In the genomic region with DNA sequence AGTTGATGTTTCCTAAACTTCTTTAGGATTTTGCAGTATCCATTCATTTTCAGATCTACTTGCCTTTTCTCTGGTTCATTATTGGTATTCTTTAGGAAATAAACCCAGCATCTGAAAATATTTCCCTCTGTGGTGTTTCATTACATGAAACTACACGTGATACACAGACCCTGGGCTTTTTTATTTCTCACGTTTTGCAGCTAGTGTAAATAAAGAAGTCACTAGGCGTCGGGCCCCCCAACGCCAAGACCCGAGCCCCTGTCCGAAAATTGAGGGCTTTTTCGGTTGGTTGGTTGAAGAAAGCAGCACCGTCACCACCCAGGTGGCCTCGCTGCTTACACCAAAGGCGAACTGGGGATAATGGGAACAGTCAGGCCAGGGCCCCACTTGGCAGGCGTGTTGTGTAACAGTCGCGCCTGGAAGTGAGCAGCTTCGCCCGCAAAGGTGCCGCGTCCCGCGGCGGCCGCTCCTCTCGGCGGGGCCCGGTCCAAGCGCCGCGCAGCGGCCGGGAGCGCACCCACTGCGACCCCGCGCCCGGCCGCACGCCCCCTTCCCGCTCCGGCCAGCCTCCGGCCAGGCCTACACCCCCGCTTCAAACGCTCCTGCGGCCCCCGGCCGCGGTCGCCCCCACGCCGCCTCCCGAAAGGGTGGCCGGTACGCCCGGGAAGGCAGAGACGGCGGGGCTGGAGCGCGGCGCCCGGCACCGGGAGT, we compare ENCODE assay signal across 1 cellular context.
TF ChIP-seq lines count a peak whose summit lies in the region.

No MANE protein-coding gene starts in this region.

TF ChIP-seq in K562, 482 proteins besides CTCF, POLR2A, EP300 and RAD21 (continues in another document):
- TF ChIP-seq GATAD2A (IDR thresholded peaks at IDR 0.05) (no peak), SAP30 (IDR thresholded peaks at IDR 0.05; ENCODE audit: borderline replicate concordance, insufficient read depth, low read depth, low read length, poor library complexity, severe bottlenecking) (no peak), RBBP5 (IDR thresholded peaks at IDR 0.05; ENCODE audit: borderline replicate concordance, insufficient read depth, low read length, poor library complexity, severe bottlenecking) (peak; percentile 67), YBX1 (IDR thresholded peaks at IDR 0.05) (no peak), DLX4 (CRISPR knock-in tag; IDR thresholded peaks at IDR 0.05) (no peak), TAF9B (IDR thresholded peaks at IDR 0.05; ENCODE audit: partially characterized antibody) (no peak), ATF7 (IDR thresholded peaks at IDR 0.05) (no peak), TOE1 (IDR thresholded peaks at IDR 0.05; ENCODE audit: borderline replicate concordance) (no peak), TOE1 (CRISPR knock-in tag; IDR thresholded peaks at IDR 0.05; ENCODE audit: borderline replicate concordance, low read depth) (no peak), JUND (IDR thresholded peaks at IDR 0.05; ENCODE audit: borderline replicate concordance, low read depth, low read length) (no peak), JUND (tag; IDR thresholded peaks at IDR 0.05; ENCODE audit: borderline replicate concordance, low read depth, low read length) (no peak), MTA2 (IDR thresholded peaks at IDR 0.05; ENCODE audit: low read depth) (no peak), RBM14 (IDR thresholded peaks at IDR 0.05; ENCODE audit: borderline replicate concordance, insufficient read depth, low read depth, low read length) (no peak), KDM5B (IDR thresholded peaks at IDR 0.05; ENCODE audit: insufficient replicate concordance, low read depth, low read length) (peak; percentile 44), PHF8 (IDR thresholded peaks at IDR 0.05; ENCODE audit: borderline replicate concordance, low read length) (peak; percentile 50; the same call in 1 of the 2 replicates), ZNF778 (CRISPR knock-in tag; IDR thresholded peaks at IDR 0.05) (no peak), ZNF655 (CRISPR knock-in tag; IDR thresholded peaks at IDR 0.05) (no peak), TARDBP (IDR thresholded peaks at IDR 0.05) (no peak), RFX1 (IDR thresholded peaks at IDR 0.05) (no peak), SIRT6 (IDR thresholded peaks at IDR 0.05; ENCODE audit: low read depth, low read length) (no peak), ZNF561 (CRISPR knock-in tag; conservative IDR thresholded peaks at IDR 0.05) (no peak), CTBP1 (IDR thresholded peaks at IDR 0.05; ENCODE audit: borderline replicate concordance) (peak; percentile 60; the same call in 1 of the 2 replicates), SIN3B (IDR thresholded peaks at IDR 0.05; ENCODE audit: low read depth) (peak; percentile 38; the same call in 1 of the 2 replicates), NFRKB (IDR thresholded peaks at IDR 0.05; ENCODE audit: low read depth) (peak; percentile 29; the same call in 1 of the 2 replicates), POLR2AphosphoS2 (IDR thresholded peaks at IDR 0.05; ENCODE audit: low read length) (no peak), DNMT1 (IDR thresholded peaks at IDR 0.05) (no peak), FOXK2 (conservative IDR thresholded peaks at IDR 0.05 in 1 of 2, IDR thresholded peaks at IDR 0.05 in 1 of 2; ENCODE audit: low read depth in 2 of 2) (0 out of 4 replicates have a peak, but pooled peaks of 1 of the 2 experiments have one; percentile 16), CBX3 (IDR thresholded peaks at IDR 0.05; ENCODE audit: borderline replicate concordance in 1 of 2, low read length in 2 of 2) (no peak), POLR2G (IDR thresholded peaks at IDR 0.05; ENCODE audit: low read depth, low read length) (peak; percentile 84), HMG20A (CRISPR knock-in tag; conservative IDR thresholded peaks at IDR 0.05) (no peak), CHD1 (IDR thresholded peaks at IDR 0.05; ENCODE audit: low read length) (peak; percentile 72), TAF1 (IDR thresholded peaks at IDR 0.05; ENCODE audit: control insufficient read depth, extremely low read depth, insufficient read depth, low read length, severe bottlenecking) (peak; percentile 54), PURB (CRISPR knock-in tag; IDR thresholded peaks at IDR 0.05; ENCODE audit: low read depth) (no peak), SMARCE1 (IDR thresholded peaks at IDR 0.05) (no peak), RREB1 (CRISPR knock-in tag; IDR thresholded peaks at IDR 0.05) (no peak), GTF2E2 (tag; IDR thresholded peaks at IDR 0.05) (peak; percentile 63), ZNF436 (CRISPR knock-in tag; IDR thresholded peaks at IDR 0.05) (no peak), SMAD4 (CRISPR knock-in tag; conservative IDR thresholded peaks at IDR 0.05) (0 out of 2 replicates have a peak, but pooled peaks have one; percentile 24), NFE2 (IDR thresholded peaks at IDR 0.05; ENCODE audit: low read depth) (no peak), NFATC3 (IDR thresholded peaks at IDR 0.05) (no peak), PCBP1 (IDR thresholded peaks at IDR 0.05; ENCODE audit: low read depth, low read length, poor library complexity, severe bottlenecking) (peak; percentile 24), ZNF316 (IDR thresholded peaks at IDR 0.05) (no peak), ZFX (CRISPR knock-in tag; IDR thresholded peaks at IDR 0.05) (peak; percentile 69), CEBPB (tag; IDR thresholded peaks at IDR 0.05) (peak; percentile 17; the same call in 1 of the 2 replicates), MTA1 (IDR thresholded peaks at IDR 0.05; ENCODE audit: borderline replicate concordance) (no peak)
- TF ChIP-seq, protein P1, sequence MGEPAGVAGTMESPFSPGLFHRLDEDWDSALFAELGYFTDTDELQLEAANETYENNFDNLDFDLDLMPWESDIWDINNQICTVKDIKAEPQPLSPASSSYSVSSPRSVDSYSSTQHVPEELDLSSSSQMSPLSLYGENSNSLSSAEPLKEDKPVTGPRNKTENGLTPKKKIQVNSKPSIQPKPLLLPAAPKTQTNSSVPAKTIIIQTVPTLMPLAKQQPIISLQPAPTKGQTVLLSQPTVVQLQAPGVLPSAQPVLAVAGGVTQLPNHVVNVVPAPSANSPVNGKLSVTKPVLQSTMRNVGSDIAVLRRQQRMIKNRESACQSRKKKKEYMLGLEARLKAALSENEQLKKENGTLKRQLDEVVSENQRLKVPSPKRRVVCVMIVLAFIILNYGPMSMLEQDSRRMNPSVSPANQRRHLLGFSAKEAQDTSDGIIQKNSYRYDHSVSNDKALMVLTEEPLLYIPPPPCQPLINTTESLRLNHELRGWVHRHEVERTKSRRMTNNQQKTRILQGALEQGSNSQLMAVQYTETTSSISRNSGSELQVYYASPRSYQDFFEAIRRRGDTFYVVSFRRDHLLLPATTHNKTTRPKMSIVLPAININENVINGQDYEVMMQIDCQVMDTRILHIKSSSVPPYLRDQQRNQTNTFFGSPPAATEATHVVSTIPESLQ (CRISPR knock-in tag; IDR thresholded peaks at IDR 0.05) = no peak
- TF ChIP-seq, protein P2, sequence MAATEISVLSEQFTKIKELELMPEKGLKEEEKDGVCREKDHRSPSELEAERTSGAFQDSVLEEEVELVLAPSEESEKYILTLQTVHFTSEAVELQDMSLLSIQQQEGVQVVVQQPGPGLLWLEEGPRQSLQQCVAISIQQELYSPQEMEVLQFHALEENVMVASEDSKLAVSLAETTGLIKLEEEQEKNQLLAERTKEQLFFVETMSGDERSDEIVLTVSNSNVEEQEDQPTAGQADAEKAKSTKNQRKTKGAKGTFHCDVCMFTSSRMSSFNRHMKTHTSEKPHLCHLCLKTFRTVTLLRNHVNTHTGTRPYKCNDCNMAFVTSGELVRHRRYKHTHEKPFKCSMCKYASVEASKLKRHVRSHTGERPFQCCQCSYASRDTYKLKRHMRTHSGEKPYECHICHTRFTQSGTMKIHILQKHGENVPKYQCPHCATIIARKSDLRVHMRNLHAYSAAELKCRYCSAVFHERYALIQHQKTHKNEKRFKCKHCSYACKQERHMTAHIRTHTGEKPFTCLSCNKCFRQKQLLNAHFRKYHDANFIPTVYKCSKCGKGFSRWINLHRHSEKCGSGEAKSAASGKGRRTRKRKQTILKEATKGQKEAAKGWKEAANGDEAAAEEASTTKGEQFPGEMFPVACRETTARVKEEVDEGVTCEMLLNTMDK (IDR thresholded peaks at IDR 0.05; ENCODE audit: borderline replicate concordance, insufficient read depth, low read depth, low read length, poor library complexity, severe bottlenecking) = peak; percentile 12
- TF ChIP-seq, protein P3, sequence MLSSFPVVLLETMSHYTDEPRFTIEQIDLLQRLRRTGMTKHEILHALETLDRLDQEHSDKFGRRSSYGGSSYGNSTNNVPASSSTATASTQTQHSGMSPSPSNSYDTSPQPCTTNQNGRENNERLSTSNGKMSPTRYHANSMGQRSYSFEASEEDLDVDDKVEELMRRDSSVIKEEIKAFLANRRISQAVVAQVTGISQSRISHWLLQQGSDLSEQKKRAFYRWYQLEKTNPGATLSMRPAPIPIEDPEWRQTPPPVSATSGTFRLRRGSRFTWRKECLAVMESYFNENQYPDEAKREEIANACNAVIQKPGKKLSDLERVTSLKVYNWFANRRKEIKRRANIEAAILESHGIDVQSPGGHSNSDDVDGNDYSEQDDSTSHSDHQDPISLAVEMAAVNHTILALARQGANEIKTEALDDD (IDR thresholded peaks at IDR 0.05) = no peak
- TF ChIP-seq, protein P4, sequence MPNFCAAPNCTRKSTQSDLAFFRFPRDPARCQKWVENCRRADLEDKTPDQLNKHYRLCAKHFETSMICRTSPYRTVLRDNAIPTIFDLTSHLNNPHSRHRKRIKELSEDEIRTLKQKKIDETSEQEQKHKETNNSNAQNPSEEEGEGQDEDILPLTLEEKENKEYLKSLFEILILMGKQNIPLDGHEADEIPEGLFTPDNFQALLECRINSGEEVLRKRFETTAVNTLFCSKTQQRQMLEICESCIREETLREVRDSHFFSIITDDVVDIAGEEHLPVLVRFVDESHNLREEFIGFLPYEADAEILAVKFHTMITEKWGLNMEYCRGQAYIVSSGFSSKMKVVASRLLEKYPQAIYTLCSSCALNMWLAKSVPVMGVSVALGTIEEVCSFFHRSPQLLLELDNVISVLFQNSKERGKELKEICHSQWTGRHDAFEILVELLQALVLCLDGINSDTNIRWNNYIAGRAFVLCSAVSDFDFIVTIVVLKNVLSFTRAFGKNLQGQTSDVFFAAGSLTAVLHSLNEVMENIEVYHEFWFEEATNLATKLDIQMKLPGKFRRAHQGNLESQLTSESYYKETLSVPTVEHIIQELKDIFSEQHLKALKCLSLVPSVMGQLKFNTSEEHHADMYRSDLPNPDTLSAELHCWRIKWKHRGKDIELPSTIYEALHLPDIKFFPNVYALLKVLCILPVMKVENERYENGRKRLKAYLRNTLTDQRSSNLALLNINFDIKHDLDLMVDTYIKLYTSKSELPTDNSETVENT (CRISPR knock-in tag; IDR thresholded peaks at IDR 0.05) = peak; percentile 47; the same call in 1 of the 2 replicates
